ENCODE assay signal across 11 cellular contexts in the genomic region with DNA sequence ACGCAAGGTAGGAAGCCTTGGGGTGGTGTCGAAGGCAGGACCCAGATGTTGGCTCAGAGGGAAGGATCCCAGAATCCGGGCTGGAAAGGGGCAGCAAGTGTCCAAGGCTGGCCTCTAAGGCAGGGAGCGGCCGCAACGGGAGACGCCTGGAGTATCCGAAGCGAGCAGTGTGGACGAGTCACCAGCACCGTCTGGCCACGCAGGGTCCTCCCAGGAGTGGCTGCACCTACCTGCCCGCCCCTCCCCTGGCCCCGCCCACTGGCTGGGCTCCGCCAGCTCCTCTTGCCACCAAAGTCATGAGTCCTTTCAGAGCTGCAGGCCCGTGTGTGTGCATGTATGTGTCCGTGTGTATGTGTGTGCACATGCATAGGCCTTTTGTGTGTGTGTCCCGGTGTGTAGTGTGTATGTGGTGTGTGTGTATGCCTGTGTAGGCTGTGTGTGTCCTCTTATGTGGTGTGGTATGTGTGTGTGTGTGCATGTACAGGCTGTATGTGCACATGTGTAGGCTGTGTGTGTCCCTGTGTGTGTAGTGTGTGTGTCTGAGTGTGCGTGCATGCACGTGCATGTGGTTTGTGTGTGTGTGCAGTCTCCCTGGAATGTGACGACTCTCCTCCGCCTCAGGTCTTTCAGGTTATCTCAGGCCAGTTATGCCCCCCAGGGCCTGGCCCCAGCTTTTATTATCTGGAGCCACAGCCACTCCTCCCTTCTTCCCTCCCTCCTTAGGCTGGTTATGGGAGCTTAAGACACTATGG. TPM values are rescaled to one million over a fixed set of nuclear protein-coding genes. Genes with fewer than 3 reads are reported as not detected.
A peak's percentile ranks its signal among the peaks of the same experiment; 100 is the strongest.
DNase-seq lines count a peak whose midpoint lies in the region; ATAC-seq and TF ChIP-seq lines count a peak whose summit lies in the region.
"Had no signal": no experiment of that assay in that cellular context is flagged by ENCODE, and none has a peak within 500 bp of the region (broad histone marks: within the 10 kb centered on the region; RNA-seq: fewer than 3 reads in every experiment).

A gene (minus strand): TSS at position 193 of the 752 bp plus-strand sequence. CDS start 229 bp downstream, outside the sequence.

- DNase-seq in H7 = peak; percentile 89
- peak in 2 of 3 donors; percentile 93 to 96 for DNase-seq in Peyer's patch
- DNase-seq in retinal pigment epithelial cell (ENCODE audit: low read depth) = no peak
- no peak for DNase-seq in NK-92 (lab: John Stamatoyannopoulos, UW; ENCODE audit: unreplicated experiment)
- DNase-seq in activated CD4-positive, alpha-beta T cell treated with anti-CD3 and anti-CD28 coated beads for 1 hour = no peak
- DNase-seq: activated T-cell treated with anti-CD3 and anti-CD28 coated beads, Interleukin-2, amount 50 U/mL, for 1 hour; dermis blood vessel endothelial cell had no signal

- H3K27ac ChIP-seq in Peyer's patch = peak within 1 kb of the TSS in 3 of 4 donors; percentile 89 to 96 (median 93)

- H3K36me3 ChIP-seq in H7 (replicated peaks; ENCODE audit: control insufficient read depth, insufficient read depth, low read length) = peaks cover 13% of the 10 kb centered on the region
- H3K36me3 ChIP-seq in Peyer's patch = peaks cover 0 to 32% (median 0%) of the 10 kb centered on the region in 3 donors

- no peak for TF ChIP-seq CTCF in Peyer's patch (IDR thresholded peaks at IDR 0.05)
- TF ChIP-seq CTCF in retinal pigment epithelial cell (conservative IDR thresholded peaks at IDR 0.05; ENCODE audit: low read depth, low read length) = no peak

- H3K9me3 ChIP-seq in Peyer's patch (no peaks in the 10 kb centered on the region), iPS-18c (ENCODE audit: control insufficient read depth, insufficient read depth, low read length) (no peaks in the 10 kb centered on the region)

- H3K4me1 ChIP-seq in Peyer's patch = peaks cover 0 to 48% (median 3%) of the 10 kb centered on the region in 4 donors

- TF ChIP-seq POLR2A in Peyer's patch (IDR thresholded peaks at IDR 0.05) = peak; percentile 98 to 99

- no peaks in the 10 kb centered on the region for H3K27me3 ChIP-seq in H7 (ENCODE audit: control insufficient read depth, insufficient read depth, low read length)
- H3K27me3 ChIP-seq in Peyer's patch = no peaks in the 10 kb centered on the region

- ATAC-seq in HG03196 (IDR thresholded peaks at IDR 0.05; ENCODE audit: unreplicated experiment) (no peak), HG03520 (IDR thresholded peaks at IDR 0.05; ENCODE audit: unreplicated experiment) (no peak)

- peak within 1 kb of the TSS; percentile 81 for H3K4me3 ChIP-seq in H7 (ENCODE audit: insufficient read depth, low read depth, low read length)
- H3K4me3 ChIP-seq in Peyer's patch = peak within 1 kb of the TSS in 3 of 4 donors; percentile 42 to 84 (median 68)
- H3K4me3 ChIP-seq in iPS-18c (ENCODE audit: insufficient read depth, low read depth, low read length) = peak within 1 kb of the TSS; percentile 70
- H3K4me3 ChIP-seq in retinal pigment epithelial cell (ENCODE audit: low read length) = peak within 1 kb of the TSS; percentile 19

RNA-seq across cellular contexts. Expression of the gene that starts here (rescaled TPM):
- 57.1 and 65.4 TPM in 2 replicates for total RNA-seq in H7 (2014; rRNA removed; shearing (Covaris generic))
- total RNA-seq in Peyer's patch = 100 to 1,000 TPM in 3 of 4 donors, 10 to 100 TPM in 1; 27.2 to 666 (median 549) TPM
- total RNA-seq: dermis blood vessel endothelial cell, lung microvascular endothelial cell had no signal

Comparison
In these comparisons a context has a peak if more than half of its experiments do, and no peak if none do; other contexts are left out.
1. DNase-seq: peak in H7 (single experiment) and Peyer's patch (2 of 3); none in retinal pigment epithelial cell (single experiment), NK-92 (single experiment) and activated CD4-positive, alpha-beta T cell treated with anti-CD3 and anti-CD28 coated beads for 1 hour (single experiment).
2. H3K4me3 ChIP-seq: peak in every context shown above with its lines; median percentile 81 in H7; 70 in iPS-18c; 68 in Peyer's patch; 19 in retinal pigment epithelial cell.